In genomic region chr7:151086802-151087246, GRCh38 we compare ENCODE assay signal across 8 cellular contexts. TPM values are rescaled to one million over a fixed set of nuclear protein-coding genes. Genes with fewer than 3 reads are reported as not detected.
A peak's percentile ranks its signal among the peaks of the same experiment; 100 is the strongest.
DNase-seq lines count a peak whose midpoint lies in the region; ATAC-seq, FAIRE-seq and TF ChIP-seq lines count a peak whose summit lies in the region.

No MANE protein-coding gene starts in this region.

- H3K9me3 Mint-ChIP-seq in activated CD4-positive, alpha-beta memory T cell treated with anti-CD3 and anti-CD28 coated beads for 36 hours = no peaks in the 10 kb centered on the region
- H3K9me3 Mint-ChIP-seq in progenitor cell of endocrine pancreas (ENCODE audit: low read depth) = no peaks in the 10 kb centered on the region

- TF ChIP-seq CTCF in fibroblast of the aortic adventitia (IDR thresholded peaks at IDR 0.05; ENCODE audit: insufficient read depth, low read length) = no peak
- TF ChIP-seq CTCF in progenitor cell of endocrine pancreas (IDR thresholded peaks at IDR 0.05; ENCODE audit: unreplicated experiment) = no peak

- intact Hi-C loops in activated CD4-positive, alpha-beta memory T cell treated with anti-CD3 and anti-CD28 coated beads for 36 hours (cut with micrococcal nuclease) = no loop called here

- CTCF ChIA-PET in activated CD4-positive, alpha-beta memory T cell treated with anti-CD3 and anti-CD28 coated beads for 36 hours (lab: Charles Lee) = interaction anchor here (1.7 to 3.5 kb wide), 2 partner anchors 24 to 157 kb away, joined by 4 to 15 read pairs; no protein-coding TSS in a partner anchor

- DNase-seq in AG20443 (ENCODE audit: low spot score) = peak; percentile 26
- peak; percentile 55 for DNase-seq in H54 (ENCODE audit: insufficient read length, low spot score)
- DNase-seq in activated CD4-positive, alpha-beta memory T cell treated with anti-CD3 and anti-CD28 coated beads for 36 hours = peak; percentile 45
- no peak for DNase-seq in fibroblast of the aortic adventitia (ENCODE audit: low read depth)
- no peak for DNase-seq in progenitor cell of endocrine pancreas (ENCODE audit: low spot score, unreplicated experiment)
- DNase-seq in LoVo (ENCODE audit: low spot score) = no peak
- DNase-seq in iPS-NIHi11 (ENCODE audit: low spot score) = no peak

- peak overlapping the region; percentile 82 for H3K4me3 Mint-ChIP-seq in activated CD4-positive, alpha-beta memory T cell treated with anti-CD3 and anti-CD28 coated beads for 36 hours
- peak overlapping the region; percentile 84 for H3K4me3 Mint-ChIP-seq in progenitor cell of endocrine pancreas (ENCODE audit: low read depth)

- ATAC-seq in HG03571 (IDR thresholded peaks at IDR 0.05; ENCODE audit: unreplicated experiment) = no peak

- FAIRE-seq in H54 (lab: Jason Lieb, UNC) = no peak

- H3K27me3 Mint-ChIP-seq in activated CD4-positive, alpha-beta memory T cell treated with anti-CD3 and anti-CD28 coated beads for 36 hours = peaks cover 5% of the 10 kb centered on the region
- no peaks in the 10 kb centered on the region for H3K27me3 Mint-ChIP-seq in progenitor cell of endocrine pancreas

- no peaks in the 10 kb centered on the region for H3K36me3 Mint-ChIP-seq in activated CD4-positive, alpha-beta memory T cell treated with anti-CD3 and anti-CD28 coated beads for 36 hours
- no peaks in the 10 kb centered on the region for H3K36me3 Mint-ChIP-seq in progenitor cell of endocrine pancreas (ENCODE audit: insufficient read depth)

- POLR2A ChIA-PET in activated CD4-positive, alpha-beta memory T cell treated with anti-CD3 and anti-CD28 coated beads for 36 hours (lab: Charles Lee) = interaction anchor here (0.6 kb wide), 1 partner anchor 9 kb away, joined by 3 read pairs; no protein-coding TSS in a partner anchor

- TF ChIP-seq POLR2A in H54 (IDR thresholded peaks at IDR 0.05; ENCODE audit: low read depth, low read length) = no peak

- peak overlapping the region; percentile 60 for H3K27ac Mint-ChIP-seq in activated CD4-positive, alpha-beta memory T cell treated with anti-CD3 and anti-CD28 coated beads for 36 hours
- H3K27ac Mint-ChIP-seq in progenitor cell of endocrine pancreas = peak overlapping the region; percentile 91

- H3K4me1 Mint-ChIP-seq in activated CD4-positive, alpha-beta memory T cell treated with anti-CD3 and anti-CD28 coated beads for 36 hours (ENCODE audit: low read depth) = peaks cover 42% of the 10 kb centered on the region
- peaks cover 33% of the 10 kb centered on the region for H3K4me1 Mint-ChIP-seq in progenitor cell of endocrine pancreas (ENCODE audit: low read depth)

- peak overlapping the region; percentile 83 for H3K4me3 ChIP-seq in fibroblast of the aortic adventitia (ENCODE audit: low read depth, low read length)

RNA-seq across cellular contexts. Expression of gene AGAP3, which starts 0.5 kb away (rescaled TPM):
- 10 to 100 TPM; 29.8 to 36.5 TPM for total RNA-seq in activated CD4-positive, alpha-beta memory T cell treated with anti-CD3 and anti-CD28 coated beads for 36 hours
- total RNA-seq in fibroblast of the aortic adventitia (ENCODE audit: low replicate concordance) (50.2 and 74.6 TPM in 2 replicates), progenitor cell of endocrine pancreas (112 and 114 TPM in 2 replicates)

RNA-seq across cellular contexts. Expression of gene TMUB1, which starts 3.5 kb away (rescaled TPM):
- total RNA-seq in activated CD4-positive, alpha-beta memory T cell treated with anti-CD3 and anti-CD28 coated beads for 36 hours = 10 to 100 TPM; 53.8 to 60.9 TPM
- total RNA-seq in fibroblast of the aortic adventitia (ENCODE audit: low replicate concordance) (11.7 and 20.2 TPM in 2 replicates), progenitor cell of endocrine pancreas (40.4 and 48.6 TPM in 2 replicates)

RNA-seq across cellular contexts. Expression of gene FASTK, which starts 6.2 kb away (rescaled TPM):
- 10 to 100 TPM; 56.8 to 57.4 TPM for total RNA-seq in activated CD4-positive, alpha-beta memory T cell treated with anti-CD3 and anti-CD28 coated beads for 36 hours
- total RNA-seq in fibroblast of the aortic adventitia (ENCODE audit: low replicate concordance) = 62.7 and 86.0 TPM in 2 replicates
- total RNA-seq in progenitor cell of endocrine pancreas = 75.0 and 81.9 TPM in 2 replicates

RNA-seq across cellular contexts. Expression of gene SLC4A2, which starts 27.4 kb away (rescaled TPM):
- 10 to 100 TPM; 46.7 to 50.5 TPM for total RNA-seq in activated CD4-positive, alpha-beta memory T cell treated with anti-CD3 and anti-CD28 coated beads for 36 hours
- 39.7 and 65.4 TPM in 2 replicates for total RNA-seq in fibroblast of the aortic adventitia (ENCODE audit: low replicate concordance)
- 208 and 213 TPM in 2 replicates for total RNA-seq in progenitor cell of endocrine pancreas

RNA-seq across cellular contexts. Expression of gene CDK5, which starts 29.1 kb away (rescaled TPM):
- total RNA-seq in activated CD4-positive, alpha-beta memory T cell treated with anti-CD3 and anti-CD28 coated beads for 36 hours = 10 to 100 TPM; 12.8 to 14.1 TPM
- 16.1 and 28.9 TPM in 2 replicates for total RNA-seq in fibroblast of the aortic adventitia (ENCODE audit: low replicate concordance)
- total RNA-seq in progenitor cell of endocrine pancreas = 22.6 and 24.9 TPM in 2 replicates

Comparison
In these comparisons a context has a peak if more than half of its experiments do, and no peak if none do; other contexts are left out.
1. DNase-seq: peak in AG20443 (single experiment), H54 (single experiment) and activated CD4-positive, alpha-beta memory T cell treated with anti-CD3 and anti-CD28 coated beads for 36 hours (single experiment); none in fibroblast of the aortic adventitia (single experiment), progenitor cell of endocrine pancreas (single experiment), LoVo (single experiment) and iPS-NIHi11 (single experiment).